ENCODE assay signal across 8 cellular contexts in genomic region chr7:37208528-37208927, GRCh38.
DNase-seq lines count a peak whose midpoint lies in the region; ATAC-seq lines count a peak whose summit lies in the region.

No MANE protein-coding gene starts in this region.

- 1% methylated on average over 5 of the region's 5 CpGs for WGBS in right cardiac atrium

- H3K27me3 Mint-ChIP-seq in CD4-positive, CD25-positive, alpha-beta regulatory T cell, result no peaks in the 10 kb centered on the region
- no peaks in the 10 kb centered on the region for H3K27me3 Mint-ChIP-seq in activated naive CD8-positive, alpha-beta T cell treated with anti-CD3 and anti-CD28 coated beads, Interleukin-2, amount 50 U/mL, for 24 hours

- DNase-seq in CD4-positive, CD25-positive, alpha-beta regulatory T cell, result peak in 2 of 3 donors; percentile 44 to 53
- DNase-seq in NCI-H69 (lab: John Stamatoyannopoulos, UW) (peak; percentile 74), right cardiac atrium (peak; percentile 65 to 83 (median 66)), renal cortical epithelial cell (ENCODE audit: low read depth) (peak; percentile 74)
- no peak for DNase-seq in activated naive CD8-positive, alpha-beta T cell treated with anti-CD3 and anti-CD28 coated beads, Interleukin-2, amount 50 U/mL, for 24 hours

- H3K4me1 ChIP-seq in CD4-positive, CD25-positive, alpha-beta regulatory T cell (ENCODE audit: control insufficient read depth, insufficient read depth, low read length, poor library complexity, severe bottlenecking), result no peaks in the 10 kb centered on the region
- H3K4me1 ChIP-seq in right cardiac atrium (ENCODE audit: control insufficient read depth, insufficient read depth, low read length), result peaks cover 7% of the 10 kb centered on the region

- H3K36me3 Mint-ChIP-seq in CD4-positive, CD25-positive, alpha-beta regulatory T cell, result peaks cover 53% of the 10 kb centered on the region
- H3K36me3 Mint-ChIP-seq in activated naive CD8-positive, alpha-beta T cell treated with anti-CD3 and anti-CD28 coated beads, Interleukin-2, amount 50 U/mL, for 24 hours (ENCODE audit: low read depth), result peaks cover 54% of the 10 kb centered on the region

- H3K4me3 ChIP-seq in CD4-positive, CD25-positive, alpha-beta regulatory T cell (ENCODE audit: low read depth, low read length), result no peak overlapping the region
- no peak overlapping the region for H3K4me3 ChIP-seq in right cardiac atrium (ENCODE audit: low read length)

- no peaks in the 10 kb centered on the region for H3K9me3 ChIP-seq in CD4-positive, CD25-positive, alpha-beta regulatory T cell (ENCODE audit: control insufficient read depth in 2 of 2, low read length in 2 of 2)
- no peaks in the 10 kb centered on the region for H3K9me3 ChIP-seq in right cardiac atrium (ENCODE audit: control insufficient read depth, low read length)

- peak in 1 of 2 donors; percentile 73 for ATAC-seq in CD4-positive, CD25-positive, alpha-beta regulatory T cell (ENCODE audit: low read depth in 2 of 2)
- ATAC-seq in GM18519 (IDR thresholded peaks at IDR 0.05; ENCODE audit: low FRiP score, unreplicated experiment), result peak; percentile 60
- peak; percentile 83 for ATAC-seq in HG03045 (IDR thresholded peaks at IDR 0.05; ENCODE audit: unreplicated experiment)
- ATAC-seq in activated naive CD8-positive, alpha-beta T cell treated with anti-CD3 and anti-CD28 coated beads, Interleukin-2, amount 50 U/mL, for 24 hours, result no peak
- peak; percentile 89 to 95 for ATAC-seq in right cardiac atrium
- no peak for ATAC-seq in GM19035 (IDR thresholded peaks at IDR 0.05; ENCODE audit: unreplicated experiment)

- intact Hi-C loops in right cardiac atrium (cut with DNase I), result loop anchor here in 3 of 4 donors (5.0 to 10.0 kb wide), 3 partner anchors 289 to 626 kb away; no protein-coding TSS in a partner anchor

- no peak overlapping the region for H3K4me3 Mint-ChIP-seq in CD4-positive, CD25-positive, alpha-beta regulatory T cell
- H3K4me3 Mint-ChIP-seq in activated naive CD8-positive, alpha-beta T cell treated with anti-CD3 and anti-CD28 coated beads, Interleukin-2, amount 50 U/mL, for 24 hours, result no peak overlapping the region

- peaks cover 69% of the 10 kb centered on the region for H3K36me3 ChIP-seq in CD4-positive, CD25-positive, alpha-beta regulatory T cell (ENCODE audit: control insufficient read depth, insufficient read depth, low read length)

- peaks cover 0 to 4% (median 3%) of the 10 kb centered on the region in 4 donors for H3K4me1 Mint-ChIP-seq in CD4-positive, CD25-positive, alpha-beta regulatory T cell
- peaks cover 7% of the 10 kb centered on the region for H3K4me1 Mint-ChIP-seq in activated naive CD8-positive, alpha-beta T cell treated with anti-CD3 and anti-CD28 coated beads, Interleukin-2, amount 50 U/mL, for 24 hours

- H3K27ac ChIP-seq in CD4-positive, CD25-positive, alpha-beta regulatory T cell (ENCODE audit: insufficient read depth, low read length, poor library complexity, severe bottlenecking), result no peak overlapping the region
- H3K27ac ChIP-seq in right cardiac atrium (ENCODE audit: low read length), result no peak overlapping the region

- peak overlapping the region in 2 of 3 donors; percentile 23 to 65 for H3K27ac Mint-ChIP-seq in CD4-positive, CD25-positive, alpha-beta regulatory T cell
- peak overlapping the region; percentile 63 for H3K27ac Mint-ChIP-seq in activated naive CD8-positive, alpha-beta T cell treated with anti-CD3 and anti-CD28 coated beads, Interleukin-2, amount 50 U/mL, for 24 hours

- H3K27me3 ChIP-seq in CD4-positive, CD25-positive, alpha-beta regulatory T cell (ENCODE audit: control insufficient read depth, insufficient read depth, low read length), result no peaks in the 10 kb centered on the region
- no peaks in the 10 kb centered on the region for H3K27me3 ChIP-seq in right cardiac atrium (ENCODE audit: control insufficient read depth, insufficient read depth)

- H3K9me3 Mint-ChIP-seq in CD4-positive, CD25-positive, alpha-beta regulatory T cell, result no peaks in the 10 kb centered on the region
- no peaks in the 10 kb centered on the region for H3K9me3 Mint-ChIP-seq in activated naive CD8-positive, alpha-beta T cell treated with anti-CD3 and anti-CD28 coated beads, Interleukin-2, amount 50 U/mL, for 24 hours

Comparison
In these comparisons a context has a peak if more than half of its experiments do, and no peak if none do; other contexts are left out.
1. ATAC-seq: peak in GM18519 (single experiment), HG03045 (single experiment) and right cardiac atrium (2 of 2); none in activated naive CD8-positive, alpha-beta T cell treated with anti-CD3 and anti-CD28 coated beads, Interleukin-2, amount 50 U/mL, for 24 hours (single experiment) and GM19035 (single experiment).